In genomic region chr1:1758692-1759455, GRCh38 we compare ENCODE assay signal across 9 cellular contexts. TPM values are rescaled to one million over a fixed set of nuclear protein-coding genes. Genes with fewer than 3 reads are reported as not detected.
DNase-seq lines count a peak whose midpoint lies in the region; ATAC-seq, FAIRE-seq and TF ChIP-seq lines count a peak whose summit lies in the region.
"Had no signal": no experiment of that assay in that cellular context is flagged by ENCODE, and none has a peak within 500 bp of the region (broad histone marks: within the 10 kb centered on the region; RNA-seq: fewer than 3 reads in every experiment).

No MANE protein-coding gene starts in this region.

- H3K36me3 ChIP-seq in body of pancreas (replicated peaks in 1 of 2; ENCODE audit: insufficient read depth in 1 of 2, low read depth in 2 of 2) = peaks cover 7 to 13% of the 10 kb centered on the region in 2 donors
- peaks cover 37 to 40% of the 10 kb centered on the region in 2 experiments for H3K36me3 ChIP-seq in keratinocyte (ENCODE audit: control insufficient read depth in 2 of 2, extremely low read depth in 1 of 2, insufficient read depth in 2 of 2, low read length in 2 of 2)
- peaks cover 4 to 6% of the 10 kb centered on the region in 2 donors for H3K36me3 ChIP-seq in small intestine (ENCODE audit: control insufficient read depth in 2 of 2, insufficient read depth in 2 of 2, low read length in 2 of 2)

- ATAC-seq in body of pancreas = peak; percentile 94
- no peak for ATAC-seq in activated naive CD8-positive, alpha-beta T cell treated with anti-CD3 and anti-CD28 coated beads, Interleukin-2, amount 50 U/mL, for 24 hours

- H2AFZ ChIP-seq in keratinocyte (ENCODE audit: control insufficient read depth, low read length) = no peak overlapping the region

- H3K4me2 ChIP-seq in keratinocyte (ENCODE audit: control insufficient read depth, extremely low read depth, insufficient read depth, low read depth, low read length) = peak overlapping the region; percentile 16

- H3K4me3 Mint-ChIP-seq in activated naive CD8-positive, alpha-beta T cell treated with anti-CD3 and anti-CD28 coated beads, Interleukin-2, amount 50 U/mL, for 24 hours = no peak overlapping the region
- H3K4me3 Mint-ChIP-seq: T-helper 1 cell treated with Interleukin-12 subunit alpha and Interleukin-12 subunit beta and Interleukin-4 antibody, amounts not matched to agents 30 μg/mL and 1 μg/mL, for 36 hours had no signal

- H3K4me1 Mint-ChIP-seq in activated naive CD8-positive, alpha-beta T cell treated with anti-CD3 and anti-CD28 coated beads, Interleukin-2, amount 50 U/mL, for 24 hours = no peaks in the 10 kb centered on the region

- no peak overlapping the region for H3K27ac Mint-ChIP-seq in activated naive CD8-positive, alpha-beta T cell treated with anti-CD3 and anti-CD28 coated beads, Interleukin-2, amount 50 U/mL, for 24 hours
- H3K27ac Mint-ChIP-seq: T-helper 1 cell treated with Interleukin-12 subunit alpha and Interleukin-12 subunit beta and Interleukin-4 antibody, amounts not matched to agents 30 μg/mL and 1 μg/mL, for 36 hours had no signal

- H3K9me3 ChIP-seq in body of pancreas = no peaks in the 10 kb centered on the region
- no peaks in the 10 kb centered on the region for H3K9me3 ChIP-seq in keratinocyte (ENCODE audit: control insufficient read depth, low read depth, low read length)
- H3K9me3 ChIP-seq in small intestine (ENCODE audit: control insufficient read depth, low read depth) = no peaks in the 10 kb centered on the region

- peak in 1 of 7 experiments; percentile 2 for TF ChIP-seq CTCF in body of pancreas (IDR thresholded peaks at IDR 0.05)
- TF ChIP-seq CTCF in keratinocyte (optimal IDR thresholded peaks at IDR 0.05 in 1 of 3, IDR thresholded peaks at IDR 0.05 in 1 of 3, conservative IDR thresholded peaks at IDR 0.05 in 1 of 3; ENCODE audit: extremely low read depth in 1 of 3, insufficient read depth in 2 of 3, low read length in 3 of 3) = no peak
- TF ChIP-seq CTCF in GM10266 (IDR thresholded peaks at IDR 0.05; ENCODE audit: control insufficient read depth, insufficient read depth, low read depth, missing control alignments) = no peak

- H3K27ac ChIP-seq in body of pancreas = peak overlapping the region; percentile 45 to 87 (median 82)
- H3K27ac ChIP-seq in keratinocyte (ENCODE audit: control insufficient read depth, insufficient read depth, low read length) = peak overlapping the region; percentile 49
- H3K27ac ChIP-seq in small intestine (ENCODE audit: low read depth in 1 of 2, low read length in 1 of 2) = peak overlapping the region; percentile 86 to 87

- peaks cover 34% of the 10 kb centered on the region for H3K79me2 ChIP-seq in keratinocyte (ENCODE audit: control insufficient read depth, insufficient read depth, low read length)

- H3K27me3 Mint-ChIP-seq in activated naive CD8-positive, alpha-beta T cell treated with anti-CD3 and anti-CD28 coated beads, Interleukin-2, amount 50 U/mL, for 24 hours = no peaks in the 10 kb centered on the region

- H3K9me1 ChIP-seq in keratinocyte (ENCODE audit: control insufficient read depth, extremely low read depth, insufficient read depth, low read length) = no peaks in the 10 kb centered on the region

- H3K27me3 ChIP-seq in body of pancreas (no peaks in the 10 kb centered on the region), keratinocyte (ENCODE audit: control insufficient read depth, extremely low read depth, insufficient read depth, low read length) (no peaks in the 10 kb centered on the region), small intestine (ENCODE audit: control insufficient read depth in 2 of 2, insufficient read depth in 2 of 2, low read length in 2 of 2) (no peaks in the 10 kb centered on the region)

- H3K4me1 ChIP-seq in body of pancreas = peaks cover 24% of the 10 kb centered on the region
- peaks cover 8% of the 10 kb centered on the region for H3K4me1 ChIP-seq in keratinocyte (ENCODE audit: control insufficient read depth, extremely low read depth, insufficient read depth, low read length)
- H3K4me1 ChIP-seq in small intestine (ENCODE audit: control insufficient read depth in 2 of 2, insufficient read depth in 1 of 2, low read depth in 1 of 2, low read length in 1 of 2) = peaks cover 4 to 6% of the 10 kb centered on the region in 2 donors

- peaks cover 7% of the 10 kb centered on the region for H4K20me1 ChIP-seq in keratinocyte (ENCODE audit: control insufficient read depth, extremely low read depth, insufficient read depth, low read length)

- DNase-seq in HPDE6-E6E7 (ENCODE audit: extremely low spot score) (peak; percentile 76), body of pancreas (peak; percentile 90 to 96 (median 93)), keratinocyte (ENCODE audit: low read depth, low spot score) (no peak), small intestine (peak; percentile 94), NCI-H2227 (lab: John Stamatoyannopoulos, UW; ENCODE audit: unreplicated experiment) (no peak), GM10266 (ENCODE audit: extremely low spot score) (no peak), HEK293T (ENCODE audit: extremely low spot score) (no peak)
- no peak for DNase-seq in activated naive CD8-positive, alpha-beta T cell treated with anti-CD3 and anti-CD28 coated beads, Interleukin-2, amount 50 U/mL, for 24 hours

- CTCF ChIA-PET in HEK293T (lab: Yijun Ruan, JAX) = no interaction called here

- H3K36me3 Mint-ChIP-seq in activated naive CD8-positive, alpha-beta T cell treated with anti-CD3 and anti-CD28 coated beads, Interleukin-2, amount 50 U/mL, for 24 hours (ENCODE audit: low read depth) = peaks cover 22% of the 10 kb centered on the region

- POLR2A ChIA-PET in HEK293T (lab: Yijun Ruan, JAX) = no interaction called here

- peak; percentile 38 to 48 (median 47) for TF ChIP-seq POLR2A in body of pancreas (IDR thresholded peaks at IDR 0.05)

- H3K9me3 Mint-ChIP-seq in activated naive CD8-positive, alpha-beta T cell treated with anti-CD3 and anti-CD28 coated beads, Interleukin-2, amount 50 U/mL, for 24 hours = no peaks in the 10 kb centered on the region
- H3K9me3 Mint-ChIP-seq: T-helper 1 cell treated with Interleukin-12 subunit alpha and Interleukin-12 subunit beta and Interleukin-4 antibody, amounts not matched to agents 30 μg/mL and 1 μg/mL, for 36 hours had no signal

- dilution Hi-C loops in keratinocyte (cut with MboI; ENCODE audit: extremely low pct_ligation_motif_present, low sequenced_read_pairs) = no loop called here

- FAIRE-seq in keratinocyte (lab: Jason Lieb, UNC) (no peak), small intestine (lab: Jason Lieb, UNC) (no peak)

- WGBS in body of pancreas, 2 donors = 32% methylated on average over 29 of the region's 34 CpGs; no CpG with 5 or more reads in 1 of the 2 donors
- 24 to 57% (median 38%) methylated on average over 32 to 34 of the region's 34 CpGs for WGBS in small intestine, 3 donors

- intact Hi-C loops in body of pancreas (cut with DNase I) = no loop called here

- H3K4me3 ChIP-seq in body of pancreas (no peak overlapping the region), keratinocyte (ENCODE audit: control insufficient read depth in 2 of 3, extremely low read depth in 1 of 3, insufficient read depth in 2 of 3, low read depth in 1 of 3, low read length in 3 of 3) (no peak overlapping the region), small intestine (ENCODE audit: low read depth in 1 of 2, low read length in 2 of 2) (no peak overlapping the region)

- H3K9ac ChIP-seq in keratinocyte (ENCODE audit: control insufficient read depth, extremely low read depth, insufficient read depth, low read length) = peak overlapping the region; percentile 58

TF ChIP-seq in HEK293T, 16 proteins besides CTCF, POLR2A, EP300 and RAD21:
- TF ChIP-seq HDGF (IDR thresholded peaks at IDR 0.05; ENCODE audit: borderline replicate concordance) (no peak), SP1 (IDR thresholded peaks at IDR 0.05) (no peak), SUZ12 (IDR thresholded peaks at IDR 0.05) (no peak), ARNT (IDR thresholded peaks at IDR 0.05) (no peak), TARDBP (IDR thresholded peaks at IDR 0.05) (no peak)
- TF ChIP-seq, protein P1, sequence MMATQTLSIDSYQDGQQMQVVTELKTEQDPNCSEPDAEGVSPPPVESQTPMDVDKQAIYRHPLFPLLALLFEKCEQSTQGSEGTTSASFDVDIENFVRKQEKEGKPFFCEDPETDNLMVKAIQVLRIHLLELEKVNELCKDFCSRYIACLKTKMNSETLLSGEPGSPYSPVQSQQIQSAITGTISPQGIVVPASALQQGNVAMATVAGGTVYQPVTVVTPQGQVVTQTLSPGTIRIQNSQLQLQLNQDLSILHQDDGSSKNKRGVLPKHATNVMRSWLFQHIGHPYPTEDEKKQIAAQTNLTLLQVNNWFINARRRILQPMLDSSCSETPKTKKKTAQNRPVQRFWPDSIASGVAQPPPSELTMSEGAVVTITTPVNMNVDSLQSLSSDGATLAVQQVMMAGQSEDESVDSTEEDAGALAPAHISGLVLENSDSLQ (IDR thresholded peaks at IDR 0.05) = no peak

RNA-seq across cellular contexts. Expression of gene NADK, which starts 19.4 kb away (rescaled TPM):
- 10 to 100 TPM; 51.7 to 56.3 TPM for total RNA-seq in body of pancreas
- polyA plus RNA-seq in keratinocyte (54.0 to 59.9 TPM (median 54.8 TPM) in 3 replicates), small intestine (10 to 100 TPM; 67.8 to 84.1 (median 70.0) TPM)
- polyA plus RNA-seq in keratinocyte (2011; ENCODE audit: low read depth) = 21.4 TPM
- polyA plus RNA-seq in keratinocyte (2011; cell fraction: cytosol; rRNA removed) = 38.1 and 58.8 TPM in 2 replicates
- 133 TPM in 2 replicates for polyA plus RNA-seq in keratinocyte (2011; cell fraction: nucleus; rRNA removed)
- polyA plus RNA-seq in keratinocyte (2012; ENCODE audit: low replicate concordance) = 39.1 and 47.9 TPM in 2 replicates
- polyA minus RNA-seq in keratinocyte = 32.0 to 38.3 TPM (median 37.9 TPM) in 3 replicates
- polyA minus RNA-seq in keratinocyte (2011; cell fraction: cytosol; rRNA and poly(A)+ RNA removed) = 58.7 TPM
- polyA minus RNA-seq in keratinocyte (2011; cell fraction: nucleus; rRNA and poly(A)+ RNA removed) = 53.4 and 55.8 TPM in 2 replicates

RNA-seq across cellular contexts. Expression of gene CDK11A, which starts 34.7 kb away (rescaled TPM):
- total RNA-seq in body of pancreas = 10 to 100 TPM; 35.8 to 38.9 TPM
- polyA plus RNA-seq in keratinocyte (3.5 to 5.3 TPM (median 3.9 TPM) in 3 replicates), small intestine (100 to 1,000 TPM in 1 of 3 donors, 10 to 100 TPM in 2; 25.5 to 232 (median 71.3) TPM)
- polyA plus RNA-seq in keratinocyte (2011; ENCODE audit: low read depth) = 56.8 TPM
- 2.1 and 5.2 TPM in 2 replicates for polyA plus RNA-seq in keratinocyte (2011; cell fraction: cytosol; rRNA removed)
- polyA plus RNA-seq in keratinocyte (2011; cell fraction: nucleus; rRNA removed) = 36.3 and 50.5 TPM in 2 replicates
- polyA plus RNA-seq in keratinocyte (2012; ENCODE audit: low replicate concordance) = 13.0 and 29.7 TPM in 2 replicates
- polyA minus RNA-seq in keratinocyte = 4.1 to 12.6 TPM (median 4.7 TPM) in 3 replicates
- 229 TPM for polyA minus RNA-seq in keratinocyte (2011; cell fraction: cytosol; rRNA and poly(A)+ RNA removed)
- 11.9 and 14.7 TPM in 2 replicates for polyA minus RNA-seq in keratinocyte (2011; cell fraction: nucleus; rRNA and poly(A)+ RNA removed)

Comparison
In these comparisons a context has a peak if more than half of its experiments do, and no peak if none do; other contexts are left out.
1. DNase-seq: peak in HPDE6-E6E7 (single experiment), body of pancreas (4 of 4) and small intestine (single experiment); none in keratinocyte (single experiment), activated naive CD8-positive, alpha-beta T cell treated with anti-CD3 and anti-CD28 coated beads, Interleukin-2, amount 50 U/mL, for 24 hours (single experiment), NCI-H2227 (single experiment), GM10266 (single experiment) and HEK293T (single experiment).
2. Peak in every context shown above with its lines, with median percentiles within 50 percentile points of each other: H3K27ac ChIP-seq.